ENCODE assay signal across 2 cellular contexts in the genomic region with DNA sequence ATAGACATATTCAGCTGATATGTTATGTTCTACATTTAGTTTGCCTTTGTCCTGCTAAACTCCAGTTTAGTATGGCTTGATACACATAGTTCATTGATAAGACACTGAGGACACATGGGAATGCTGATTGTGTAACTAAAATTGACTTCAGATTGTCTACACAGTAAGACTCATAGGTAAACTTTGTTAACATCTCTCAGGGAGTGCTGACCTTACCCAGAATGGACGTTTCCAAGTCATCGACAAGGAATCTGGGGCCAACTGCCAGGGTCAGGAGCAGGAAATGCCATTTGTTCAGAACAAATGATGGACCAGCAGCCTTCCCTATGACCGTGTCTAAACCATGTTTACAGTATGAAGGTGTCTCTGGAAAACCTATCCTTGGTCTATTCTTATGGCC.
A peak's percentile ranks its signal among the peaks of the same experiment; 100 is the strongest.
TF ChIP-seq lines count a peak whose summit lies in the region.

No MANE protein-coding gene starts in this region.

TF ChIP-seq in IMR-90, 13 proteins besides CTCF, POLR2A, EP300 and RAD21:
- TF ChIP-seq CEBPB (IDR thresholded peaks at IDR 0.05; ENCODE audit: low read depth, low read length), result peak; percentile 77
- TF ChIP-seq FOS (IDR thresholded peaks at IDR 0.05; ENCODE audit: low read depth, low read length), result no peak

TF ChIP-seq in endothelial cell of umbilical vein, 7 proteins besides CTCF, POLR2A, EP300 and RAD21:
- peak; percentile 45 for TF ChIP-seq POLR2AphosphoS5 (IDR thresholded peaks at IDR 0.05; ENCODE audit: insufficient read depth, low read depth, low read length)
- TF ChIP-seq JUN (IDR thresholded peaks at IDR 0.05; ENCODE audit: borderline replicate concordance, insufficient read depth, insufficient read length, low read depth), result no peak
